In the genomic region with DNA sequence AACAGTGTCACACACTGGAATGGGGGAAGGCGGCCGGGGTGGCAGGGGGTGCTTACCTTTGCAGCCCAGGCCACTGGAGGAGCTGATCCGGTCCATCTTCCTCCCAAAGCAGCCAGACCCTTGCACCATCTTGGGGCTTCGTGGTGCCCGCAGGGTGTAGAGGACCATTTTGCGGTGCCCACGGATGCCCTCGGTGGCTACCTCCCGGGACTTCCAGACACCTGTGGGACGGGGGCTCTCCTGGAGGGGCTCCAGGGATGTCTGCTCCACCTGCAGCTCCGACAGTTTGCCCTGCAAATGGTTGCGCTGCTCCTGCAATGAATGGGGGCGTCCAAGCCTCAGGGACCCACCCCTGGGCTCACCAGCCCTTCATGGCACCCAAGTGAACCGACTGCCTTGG, we compare ENCODE assay signal across 27 cellular contexts. TPM values are rescaled to one million over a fixed set of nuclear protein-coding genes. Genes with fewer than 3 reads are reported as not detected.
"Had no signal": no experiment of that assay in that cellular context is flagged by ENCODE, and none has a peak within 500 bp of the region (broad histone marks: within the 10 kb centered on the region; RNA-seq: fewer than 3 reads in every experiment).

No MANE protein-coding gene starts in this region.

- H3K9ac ChIP-seq: KMS-11 had no signal

- ATAC-seq: activated CD4-positive, CD25-positive, alpha-beta regulatory T cell treated with anti-CD3 and anti-CD28 coated beads, Interleukin-2, amount 50 U/mL, for 24 hours; activated CD8-positive, alpha-beta T cell treated with anti-CD3 and anti-CD28 coated beads for 36 hours; activated naive CD4-positive, alpha-beta T cell treated with anti-CD3 and anti-CD28 coated beads, Interleukin-2, amount 50 U/mL, for 72 hours had no signal

- DNase-seq: activated CD4-positive, alpha-beta T cell treated with anti-CD3 and anti-CD28 coated beads for 4 hours; activated CD8-positive, alpha-beta memory T cell treated with anti-CD3 and anti-CD28 coated beads, Interleukin-2, amount 50 U/mL, for 48 hours; activated CD8-positive, alpha-beta T cell treated with anti-CD3 and anti-CD28 coated beads for 36 hours; activated effector memory CD4-positive, alpha-beta T cell treated with Interleukin-2 at 50 U/mL for 16 hours; activated naive CD4-positive, alpha-beta T cell; activated naive CD8-positive, alpha-beta T cell treated with anti-CD3 and anti-CD28 coated beads, Interleukin-2, amount 50 U/mL, for 24 hours; activated T-cell treated with anti-CD3 and anti-CD28 coated beads, Interleukin-2, amount 50 U/mL, for 1 hour; amygdala; NCI-H1092; NCI-H1417 treated with DMSO at 0.1 percent for 48 hours; NCI-H1694; NCI-H2029; NCI-H345; NCI-H510A; NCI-H69; NK-92 treated with Interleukin-12 subunit alpha and Interleukin-12 subunit beta, amount 100 ng/mL, for 24 hours; OCI-M1; Right ventricle myocardium superior; RPMI8226 had no signal

- H3K27ac ChIP-seq: KMS-11 had no signal

- H3K9me3 Mint-ChIP-seq: activated CD8-positive, alpha-beta T cell treated with anti-CD3 and anti-CD28 coated beads for 36 hours; activated naive CD4-positive, alpha-beta T cell treated with anti-CD3 and anti-CD28 coated beads, Interleukin-2, amount 50 U/mL, for 72 hours; activated naive CD8-positive, alpha-beta T cell treated with anti-CD3 and anti-CD28 coated beads, Interleukin-2, amount 50 U/mL, for 24 hours; activated T-helper 1 cell treated with anti-CD3 and anti-CD28 coated beads, Interleukin-12 subunit alpha, Interleukin-12 subunit beta, Interleukin-2, Interleukin-4 antibody, amounts not matched to agents 30 ng/mL and 10 ng/mL and 1 ng/mL, durations not matched to agents 14 hours and 24 hours and 36 hours; T-helper 1 cell treated with Interleukin-12 subunit alpha and Interleukin-12 subunit beta and Interleukin-4 antibody, amounts not matched to agents 30 μg/mL and 1 μg/mL, for 36 hours had no signal

- H3K4me3 Mint-ChIP-seq: activated CD8-positive, alpha-beta T cell treated with anti-CD3 and anti-CD28 coated beads for 36 hours; activated naive CD8-positive, alpha-beta T cell treated with anti-CD3 and anti-CD28 coated beads, Interleukin-2, amount 50 U/mL, for 24 hours; activated T-helper 1 cell treated with anti-CD3 and anti-CD28 coated beads, Interleukin-12 subunit alpha, Interleukin-12 subunit beta, Interleukin-2, Interleukin-4 antibody, amounts not matched to agents 30 ng/mL and 10 ng/mL and 1 ng/mL, durations not matched to agents 14 hours and 24 hours and 36 hours; T-helper 1 cell treated with Interleukin-12 subunit alpha and Interleukin-12 subunit beta and Interleukin-4 antibody, amounts not matched to agents 30 μg/mL and 1 μg/mL, for 36 hours had no signal

- H3K27ac Mint-ChIP-seq: activated CD8-positive, alpha-beta T cell treated with anti-CD3 and anti-CD28 coated beads for 36 hours; activated naive CD4-positive, alpha-beta T cell treated with anti-CD3 and anti-CD28 coated beads, Interleukin-2, amount 50 U/mL, for 72 hours; activated naive CD8-positive, alpha-beta T cell treated with anti-CD3 and anti-CD28 coated beads, Interleukin-2, amount 50 U/mL, for 24 hours; activated T-helper 1 cell treated with anti-CD3 and anti-CD28 coated beads, Interleukin-12 subunit alpha, Interleukin-12 subunit beta, Interleukin-2, Interleukin-4 antibody, amounts not matched to agents 30 ng/mL and 10 ng/mL and 1 ng/mL, durations not matched to agents 14 hours and 24 hours and 36 hours; T-helper 1 cell treated with Interleukin-12 subunit alpha and Interleukin-12 subunit beta and Interleukin-4 antibody, amounts not matched to agents 30 μg/mL and 1 μg/mL, for 36 hours had no signal

- H3K4me2 ChIP-seq: KMS-11 had no signal

RNA-seq across cellular contexts. Expression of a gene that starts 0.6 kb away (rescaled TPM):
- total RNA-seq: activated CD8-positive, alpha-beta T cell treated with anti-CD3 and anti-CD28 coated beads for 36 hours; activated naive CD4-positive, alpha-beta T cell treated with anti-CD3 and anti-CD28 coated beads, Interleukin-2, amount 50 U/mL, for 72 hours; activated T-helper 1 cell treated with anti-CD3 and anti-CD28 coated beads, Interleukin-12 subunit alpha, Interleukin-12 subunit beta, Interleukin-2, Interleukin-4 antibody, amounts not matched to agents 30 ng/mL and 10 ng/mL and 1 ng/mL, durations not matched to agents 14 hours and 24 hours and 36 hours; cerebellum; MCF 10A; SK-MEL-5 had no signal

RNA-seq across cellular contexts. Expression of a gene that starts 10.6 kb away (rescaled TPM):
- total RNA-seq: activated CD8-positive, alpha-beta T cell treated with anti-CD3 and anti-CD28 coated beads for 36 hours; activated naive CD4-positive, alpha-beta T cell treated with anti-CD3 and anti-CD28 coated beads, Interleukin-2, amount 50 U/mL, for 72 hours; activated T-helper 1 cell treated with anti-CD3 and anti-CD28 coated beads, Interleukin-12 subunit alpha, Interleukin-12 subunit beta, Interleukin-2, Interleukin-4 antibody, amounts not matched to agents 30 ng/mL and 10 ng/mL and 1 ng/mL, durations not matched to agents 14 hours and 24 hours and 36 hours; MCF 10A; SK-MEL-5 had no signal
